In genomic region chr14:95068091-95068490, GRCh38 we compare ENCODE assay signal across 17 cellular contexts.
DNase-seq lines count a peak whose midpoint lies in the region; ATAC-seq and TF ChIP-seq lines count a peak whose summit lies in the region.
"Had no signal": no experiment of that assay in that cellular context is flagged by ENCODE, and none has a peak within 500 bp of the region (broad histone marks: within the 10 kb centered on the region; RNA-seq: fewer than 3 reads in every experiment).

No MANE protein-coding gene starts in this region.

- H4K91ac ChIP-seq in H9 (ENCODE audit: insufficient read length, low read depth, low read length) (no peak overlapping the region), trophoblast cell (ENCODE audit: low read depth, low read length) (no peak overlapping the region)

- no peak overlapping the region for H3K23ac ChIP-seq in H9 (ENCODE audit: insufficient read length, low read depth, low read length)
- H3K23ac ChIP-seq in trophoblast cell (ENCODE audit: low read length): no peak overlapping the region

- H2BK5ac ChIP-seq in H9 (ENCODE audit: insufficient read length, low read length) (no peak overlapping the region), trophoblast cell (ENCODE audit: low read depth, low read length, poor library complexity) (no peak overlapping the region)

- H2BK20ac ChIP-seq in H9 (ENCODE audit: low read depth, low read length, poor library complexity, severe bottlenecking): no peak overlapping the region

- no peak overlapping the region for H2BK15ac ChIP-seq in H9 (ENCODE audit: low read depth, low read length)

- H3K27ac Mint-ChIP-seq in H9: peak overlapping the region in 1 of 3 experiments; percentile 63; a peak in 1 of 7 replicates
- H3K27ac Mint-ChIP-seq: B cell; CD8-positive, alpha-beta T cell; HFFc6 had no signal

- no peak overlapping the region for H3T11ph ChIP-seq in H9 (ENCODE audit: low read length)

- no CpG with 5 or more reads among the region's 10 CpGs for WGBS in H9 (ENCODE audit: extremely low coverage, insufficient read length, low lambda C conversion rate)
- no CpG with 5 or more reads among the region's 10 CpGs for WGBS in trophoblast cell (ENCODE audit: extremely low coverage, insufficient coverage, insufficient read length)

- H3K4me1 Mint-ChIP-seq in H9: peaks cover 2 to 8% of the 10 kb centered on the region in 2 experiments; a peak in 3 of 4 replicates
- H3K4me1 Mint-ChIP-seq: B cell had no signal

- H4K20me1 ChIP-seq in H9 (ENCODE audit: control insufficient read depth, insufficient read depth, insufficient read length): no peaks in the 10 kb centered on the region
- H4K20me1 ChIP-seq in OCI-LY7 (ENCODE audit: insufficient read depth, low read length): no peaks in the 10 kb centered on the region
- H4K20me1 ChIP-seq: BLaER1 treated with 17β-estradiol and CSF1 and Interleukin-3, amounts not matched to agents 10 nM and 100 nM had no signal

- H3K9ac ChIP-seq in H9 (ENCODE audit: extremely low read depth, insufficient read length, low read length) (no peak overlapping the region), trophoblast cell (ENCODE audit: low read length) (no peak overlapping the region)
- H3K9ac ChIP-seq: BLaER1 treated with 17β-estradiol and CSF1 and Interleukin-3, amounts not matched to agents 10 nM and 100 nM had no signal

- H3K9me3 ChIP-seq in H9 (ENCODE audit: control insufficient read depth, low read depth, low read length) (no peaks in the 10 kb centered on the region), trophoblast cell (ENCODE audit: insufficient read depth, low read depth, low read length) (no peaks in the 10 kb centered on the region), OCI-LY7 (ENCODE audit: low read length) (no peaks in the 10 kb centered on the region)
- H3K9me3 ChIP-seq: BLaER1 treated with 17β-estradiol and CSF1 and Interleukin-3, amounts not matched to agents 10 nM and 100 nM had no signal

- H3K23me2 ChIP-seq in H9 (ENCODE audit: insufficient read length, low read depth, low read length, poor library complexity, severe bottlenecking): no peaks in the 10 kb centered on the region

- H3K79me2 ChIP-seq in H9 (ENCODE audit: insufficient read depth, low read length) (no peaks in the 10 kb centered on the region), trophoblast cell (ENCODE audit: control insufficient read depth, insufficient read depth, low read length, poor library complexity) (no peaks in the 10 kb centered on the region), OCI-LY7 (ENCODE audit: insufficient read depth, low read depth, low read length) (no peaks in the 10 kb centered on the region)

- H3K4me1 ChIP-seq in H9 (ENCODE audit: insufficient read depth, low read length) (no peaks in the 10 kb centered on the region), trophoblast cell (ENCODE audit: control insufficient read depth in 1 of 2, insufficient read depth in 2 of 2, low read length in 2 of 2) (no peaks in the 10 kb centered on the region), OCI-LY7 (ENCODE audit: insufficient read depth, low read length, poor library complexity, severe bottlenecking) (no peaks in the 10 kb centered on the region)
- H3K4me1 ChIP-seq: BLaER1 treated with 17β-estradiol and CSF1 and Interleukin-3, amounts not matched to agents 10 nM and 100 nM had no signal

- 0 out of 5 replicates have a peak, but pooled peaks cover 0 to 2% of the 10 kb centered on the region in 2 experiments for H3K9me3 Mint-ChIP-seq in H9
- H3K9me3 Mint-ChIP-seq: CD8-positive, alpha-beta T cell; HFFc6 had no signal

- peak overlapping the region; percentile 19 for H3K4me3 ChIP-seq in trophoblast cell (ENCODE audit: low read depth, low read length)
- no peak overlapping the region for H3K4me3 ChIP-seq in OCI-LY7 (ENCODE audit: low read depth, low read length, poor library complexity, severe bottlenecking)
- H3K4me3 ChIP-seq: BLaER1 treated with 17β-estradiol and CSF1 and Interleukin-3, amounts not matched to agents 10 nM and 100 nM; GM12878 had no signal

- H3K36me3 Mint-ChIP-seq in H9 (ENCODE audit: insufficient read depth in 1 of 3, low read depth in 3 of 3): no peaks in the 10 kb centered on the region
- H3K36me3 Mint-ChIP-seq: CD8-positive, alpha-beta T cell had no signal

- TF ChIP-seq CTCF in H9 (conservative IDR thresholded peaks at IDR 0.05) (no peak), OCI-LY7 (conservative IDR thresholded peaks at IDR 0.05; ENCODE audit: low read length) (no peak)

- H3K27ac ChIP-seq in H9 (ENCODE audit: insufficient read length, low read depth, low read length) (no peak overlapping the region), trophoblast cell (ENCODE audit: low read depth, low read length) (no peak overlapping the region), OCI-LY7 (ENCODE audit: low read depth, low read length, poor library complexity, severe bottlenecking) (no peak overlapping the region)
- H3K27ac ChIP-seq: BLaER1 treated with 17β-estradiol and CSF1 and Interleukin-3, amounts not matched to agents 10 nM and 100 nM had no signal

- no peak overlapping the region for H3K56ac ChIP-seq in H9 (ENCODE audit: insufficient read length, low read depth, low read length)

- H3K18ac ChIP-seq in H9 (ENCODE audit: insufficient read length, low read depth, low read length) (no peak overlapping the region), trophoblast cell (ENCODE audit: low read length) (no peak overlapping the region)

- no peak for ATAC-seq in left lobe of liver
- no peak for ATAC-seq in HG02938 (IDR thresholded peaks at IDR 0.05; ENCODE audit: unreplicated experiment)
- ATAC-seq: CD8-positive, alpha-beta T cell; GM12878; HCT116 had no signal

- H3K36me3 ChIP-seq in trophoblast cell (ENCODE audit: control insufficient read depth in 1 of 2, insufficient read depth in 2 of 2, low read length in 2 of 2): no peaks in the 10 kb centered on the region
- no peaks in the 10 kb centered on the region for H3K36me3 ChIP-seq in OCI-LY7 (ENCODE audit: insufficient read depth, low read length)
- H3K36me3 ChIP-seq: BLaER1 treated with 17β-estradiol and CSF1 and Interleukin-3, amounts not matched to agents 10 nM and 100 nM had no signal

- no peak overlapping the region for H3K14ac ChIP-seq in H9 (ENCODE audit: insufficient read depth, low read length)
- H3K14ac ChIP-seq in trophoblast cell (ENCODE audit: low read length): no peak overlapping the region

- H4K5ac ChIP-seq in H9 (ENCODE audit: insufficient read length, low read depth, low read length): no peak overlapping the region

- intact Hi-C loops in OCI-LY7 (cut with micrococcal nuclease; ENCODE audit: unreplicated experiment): no loop called here

- no peak overlapping the region for H3K4me3 Mint-ChIP-seq in H9
- H3K4me3 Mint-ChIP-seq: B cell; CD8-positive, alpha-beta T cell; HFFc6 had no signal

- POLR2A ChIA-PET in OCI-LY7 (lab: Charles Lee): interaction anchor here (1.2 kb wide), 1 partner anchor 13 kb away, joined by 3 read pairs; no protein-coding TSS in a partner anchor

- H4K8ac ChIP-seq in H9 (replicated peaks; ENCODE audit: insufficient read length, low read depth, low read length) (no peak overlapping the region), trophoblast cell (ENCODE audit: low read depth, low read length) (no peak overlapping the region)

- no peaks in the 10 kb centered on the region for H3K79me1 ChIP-seq in H9 (ENCODE audit: insufficient read depth, low read depth, low read length, poor library complexity, severe bottlenecking)
- H3K79me1 ChIP-seq in trophoblast cell (ENCODE audit: low read length): no peaks in the 10 kb centered on the region

- no peaks in the 10 kb centered on the region for H3K27me3 ChIP-seq in H9 (ENCODE audit: insufficient read depth, low read length)
- no peaks in the 10 kb centered on the region for H3K27me3 ChIP-seq in trophoblast cell (ENCODE audit: insufficient read depth, low read length)
- H3K27me3 ChIP-seq: BLaER1 treated with 17β-estradiol and CSF1 and Interleukin-3, amounts not matched to agents 10 nM and 100 nM had no signal

- H2BK12ac ChIP-seq in H9 (ENCODE audit: insufficient read length, low read depth, low read length): no peak overlapping the region
- no peak overlapping the region for H2BK12ac ChIP-seq in trophoblast cell (ENCODE audit: low read length)

- H2AFZ ChIP-seq in H9 (ENCODE audit: low read length) (no peak overlapping the region), trophoblast cell (ENCODE audit: insufficient read depth, low read length, poor library complexity) (no peak overlapping the region), OCI-LY7 (ENCODE audit: low read length) (no peak overlapping the region)

- peak; percentile 14 for DNase-seq in AG08395 (ENCODE audit: low spot score)
- peak; percentile 12 for DNase-seq in H9
- peak; percentile 31 for DNase-seq in left lobe of liver (ENCODE audit: low spot score)
- DNase-seq in trophoblast cell: no peak
- DNase-seq in NCI-H748 (lab: John Stamatoyannopoulos, UW; ENCODE audit: unreplicated experiment): no peak
- DNase-seq in OCI-LY7 (ENCODE audit: low spot score): no peak
- DNase-seq in activated CD4-positive, alpha-beta T cell treated with anti-CD3 and anti-CD28 coated beads for 48 hours: no peak
- DNase-seq: 8988T; Calu3; CD8-positive, alpha-beta T cell; DMS79 treated with DMSO at 0.1 percent for 48 hours; HFFc6 had no signal

- no peak overlapping the region for H4K12ac ChIP-seq in trophoblast cell (ENCODE audit: low read depth, low read length)

- no TSS peak for BruUV-seq in OCI-LY7 (replicated peaks; lab: Mats Ljungman, UMichigan)

- H3K4ac ChIP-seq in H9 (ENCODE audit: low read depth, low read length) (no peak overlapping the region), trophoblast cell (ENCODE audit: low read depth, low read length) (no peak overlapping the region)

- H3K27me3 Mint-ChIP-seq in H9 (ENCODE audit: low read depth): peaks cover 5% of the 10 kb centered on the region

- H2BK120ac ChIP-seq in H9 (ENCODE audit: low read depth, low read length, poor library complexity, severe bottlenecking): no peak overlapping the region
- no peak overlapping the region for H2BK120ac ChIP-seq in trophoblast cell (ENCODE audit: insufficient read depth, low read length, poor library complexity)

- H3K4me2 ChIP-seq in H9 (ENCODE audit: insufficient read depth, insufficient read length, low read length) (no peak overlapping the region), trophoblast cell (ENCODE audit: low read length) (no peak overlapping the region), OCI-LY7 (ENCODE audit: low read length) (no peak overlapping the region)
- H3K4me2 ChIP-seq: BLaER1 treated with 17β-estradiol and CSF1 and Interleukin-3, amounts not matched to agents 10 nM and 100 nM had no signal

- CTCF ChIA-PET in OCI-LY7 (lab: Charles Lee; ENCODE audit: unreplicated experiment): no interaction called here

- no peaks in the 10 kb centered on the region for H3K9me2 ChIP-seq in OCI-LY7 (ENCODE audit: insufficient read depth, low read length)

- H2AK5ac ChIP-seq in H9 (ENCODE audit: insufficient read length, low read length): no peak overlapping the region
- no peak overlapping the region for H2AK5ac ChIP-seq in trophoblast cell (ENCODE audit: low read length)

Comparison
In these comparisons a context has a peak if more than half of its experiments do, and no peak if none do; other contexts are left out.
1. DNase-seq: peak in AG08395 (single experiment), H9 (single experiment) and left lobe of liver (single experiment); none in trophoblast cell (0 of 2), NCI-H748 (single experiment), OCI-LY7 (single experiment) and activated CD4-positive, alpha-beta T cell treated with anti-CD3 and anti-CD28 coated beads for 48 hours (single experiment).